In genomic region chr3:186413615-186414415, GRCh38 we compare ENCODE assay signal across 7 cellular contexts. TPM values are rescaled to one million over a fixed set of nuclear protein-coding genes. Genes with fewer than 3 reads are reported as not detected.
A peak's percentile ranks its signal among the peaks of the same experiment; 100 is the strongest.
DNase-seq lines count a peak whose midpoint lies in the region; ATAC-seq and TF ChIP-seq lines count a peak whose summit lies in the region.

No MANE protein-coding gene starts in this region.

- H3K4me3 Mint-ChIP-seq in stimulated activated naive B cell treated with anti-CD40 and anti-IgM and Interleukin-4, amounts not matched to agents 10 μg/mL and 1 μg/mL and 100 μg/mL, for 72 hours = peak overlapping the region; percentile 81 to 84

- DNase-seq in cerebellar cortex (ENCODE audit: low spot score) = peak; percentile 93
- peak in 1 of 2 donors; percentile 43 for DNase-seq in left lung
- DNase-seq in stimulated activated naive B cell treated with anti-CD40 and anti-IgM and Interleukin-4, amounts not matched to agents 10 μg/mL and 1 μg/mL and 100 μg/mL, for 72 hours = peak; percentile 24

- H3K36me3 Mint-ChIP-seq in stimulated activated naive B cell treated with anti-CD40 and anti-IgM and Interleukin-4, amounts not matched to agents 10 μg/mL and 1 μg/mL and 100 μg/mL, for 72 hours = no peaks in the 10 kb centered on the region

- H3F3A ChIP-seq in OCI-LY1 (ENCODE audit: insufficient read depth, low read length) = no peaks in the 10 kb centered on the region

- H3K9me3 ChIP-seq in OCI-LY1 (ENCODE audit: low read length) = no peaks in the 10 kb centered on the region
- H3K9me3 ChIP-seq in left lung = no peaks in the 10 kb centered on the region

- peak overlapping the region; percentile 44 for H3K4me2 ChIP-seq in OCI-LY1 (ENCODE audit: low read length)

- H3K9me3 Mint-ChIP-seq in stimulated activated naive B cell treated with anti-CD40 and anti-IgM and Interleukin-4, amounts not matched to agents 10 μg/mL and 1 μg/mL and 100 μg/mL, for 72 hours = peaks cover 0 to 4% of the 10 kb centered on the region in 2 donors

- H3K4me3 ChIP-seq in OCI-LY1 (ENCODE audit: low read depth, low read length, poor library complexity, severe bottlenecking) = peak overlapping the region; percentile 14
- peak overlapping the region in 1 of 2 donors; percentile 24 for H3K4me3 ChIP-seq in left lung

- H3K27ac ChIP-seq in OCI-LY1 (ENCODE audit: low read depth, low read length, poor library complexity, severe bottlenecking) (no peak overlapping the region), left lung (peak overlapping the region in 1 of 2 donors; percentile 41)

- no peak for TF ChIP-seq CTCF in OCI-LY1 (IDR thresholded peaks at IDR 0.05; ENCODE audit: low read length)
- no peak for TF ChIP-seq CTCF in left lung (IDR thresholded peaks at IDR 0.05)

- H3K27me3 Mint-ChIP-seq in stimulated activated naive B cell treated with anti-CD40 and anti-IgM and Interleukin-4, amounts not matched to agents 10 μg/mL and 1 μg/mL and 100 μg/mL, for 72 hours = peaks cover 13 to 24% of the 10 kb centered on the region in 2 donors

- H3K4me1 Mint-ChIP-seq in stimulated activated naive B cell treated with anti-CD40 and anti-IgM and Interleukin-4, amounts not matched to agents 10 μg/mL and 1 μg/mL and 100 μg/mL, for 72 hours = peaks cover 30% of the 10 kb centered on the region in 2 donors

- intact Hi-C loops in left lung (cut with DNase I) = no loop called here

- peaks cover 8% of the 10 kb centered on the region for H3K4me1 ChIP-seq in OCI-LY1 (ENCODE audit: insufficient read depth, low read length, severe bottlenecking)
- peaks cover 11 to 22% of the 10 kb centered on the region in 2 donors for H3K4me1 ChIP-seq in left lung

- H4K20me1 ChIP-seq in OCI-LY1 (ENCODE audit: insufficient read depth, low read length) = no peaks in the 10 kb centered on the region

- H3K79me2 ChIP-seq in OCI-LY1 (ENCODE audit: insufficient read depth, low read length) = no peaks in the 10 kb centered on the region

- no peaks in the 10 kb centered on the region for H3K9me2 ChIP-seq in OCI-LY1 (ENCODE audit: low read depth, low read length)

- no peak overlapping the region for H3K9ac ChIP-seq in OCI-LY1 (ENCODE audit: low read length)

- H3K27ac Mint-ChIP-seq in stimulated activated naive B cell treated with anti-CD40 and anti-IgM and Interleukin-4, amounts not matched to agents 10 μg/mL and 1 μg/mL and 100 μg/mL, for 72 hours = peak overlapping the region; percentile 70

- ATAC-seq in GM18511 (IDR thresholded peaks at IDR 0.05; ENCODE audit: unreplicated experiment) (peak; percentile 83), HG03139 (IDR thresholded peaks at IDR 0.05; ENCODE audit: unreplicated experiment) (peak; percentile 61), left lung (peak; percentile 80), GM21528 (IDR thresholded peaks at IDR 0.05; ENCODE audit: low FRiP score, unreplicated experiment) (no peak)
- peak; percentile 86 to 88 for ATAC-seq in stimulated activated naive B cell treated with anti-CD40 and anti-IgM and Interleukin-4, amounts not matched to agents 10 μg/mL and 1 μg/mL and 100 μg/mL, for 72 hours (replicated peaks)

- no peaks in the 10 kb centered on the region for H3K36me3 ChIP-seq in OCI-LY1 (ENCODE audit: insufficient read depth, low read length)
- H3K36me3 ChIP-seq in left lung = no peaks in the 10 kb centered on the region

- H3K27me3 ChIP-seq in OCI-LY1 (ENCODE audit: insufficient read depth, low read length) (no peaks in the 10 kb centered on the region; the same call in 1 of the 2 replicates), left lung (no peaks in the 10 kb centered on the region)

- no peak overlapping the region for H2AFZ ChIP-seq in OCI-LY1 (ENCODE audit: low read length)

RNA-seq across cellular contexts. Expression of gene DGKG, which starts 51.8 kb away (rescaled TPM):
- total RNA-seq in left lung = 1 to 10 TPM; 6.2 to 7.6 TPM
